ENCODE assay signal across 23 cellular contexts in genomic region chr11:118074785-118075184, GRCh38. TPM values are rescaled to one million over a fixed set of nuclear protein-coding genes. Genes with fewer than 3 reads are reported as not detected.
DNase-seq lines count a peak whose midpoint lies in the region; ATAC-seq, FAIRE-seq and TF ChIP-seq lines count a peak whose summit lies in the region.
"Had no signal": no experiment of that assay in that cellular context is flagged by ENCODE, and none has a peak within 500 bp of the region (broad histone marks: within the 10 kb centered on the region; RNA-seq: fewer than 3 reads in every experiment).

No MANE protein-coding gene starts in this region.

- H3K27me3 Mint-ChIP-seq in CD4-positive, alpha-beta memory T cell = peaks cover 5% of the 10 kb centered on the region in 2 donors
- H3K27me3 Mint-ChIP-seq: CD4-positive, alpha-beta T cell had no signal

- ATAC-seq in left colon (peak; percentile 24), GM21576 (IDR thresholded peaks at IDR 0.05; ENCODE audit: unreplicated experiment) (no peak)
- ATAC-seq: HepG2, T-helper 17 cell had no signal

- no peak for FAIRE-seq in urothelium cell line (lab: Jason Lieb, UNC)
- FAIRE-seq: HepG2 had no signal

- no peak for TF ChIP-seq RAD21 in Ishikawa (IDR thresholded peaks at IDR 0.05; ENCODE audit: low read depth)

- no peaks in the 10 kb centered on the region for H3K4me1 ChIP-seq in breast epithelium
- no peaks in the 10 kb centered on the region for H3K4me1 ChIP-seq in CD4-positive, alpha-beta memory T cell (ENCODE audit: insufficient read depth, low read length)
- H3K4me1 ChIP-seq: sigmoid colon, SJSA1 had no signal

- H3K27ac ChIP-seq in breast epithelium = peak overlapping the region; percentile 17 to 77
- no peak overlapping the region for H3K27ac ChIP-seq in CD4-positive, alpha-beta memory T cell (ENCODE audit: low read depth, low read length)
- H3K27ac ChIP-seq: hepatocyte, sigmoid colon, SJSA1, VCaP had no signal

- H3K9me3 ChIP-seq in breast epithelium = no peaks in the 10 kb centered on the region
- H3K9me3 ChIP-seq in CD4-positive, alpha-beta memory T cell (ENCODE audit: control insufficient read depth in 1 of 2, low read length in 2 of 2) = no peaks in the 10 kb centered on the region
- H3K9me3 ChIP-seq: sigmoid colon, SJSA1 had no signal

- TF ChIP-seq POLR2A in breast epithelium (IDR thresholded peaks at IDR 0.05) = no peak

- no peak overlapping the region for H3K4me3 ChIP-seq in breast epithelium
- no peak overlapping the region for H3K4me3 ChIP-seq in CD4-positive, alpha-beta memory T cell (ENCODE audit: low read length in 2 of 2)
- H3K4me3 ChIP-seq: hepatocyte, sigmoid colon, SJSA1 had no signal

- H3K36me3 ChIP-seq in breast epithelium = no peaks in the 10 kb centered on the region
- H3K36me3 ChIP-seq in CD4-positive, alpha-beta memory T cell (ENCODE audit: insufficient read depth, low read length) = no peaks in the 10 kb centered on the region
- H3K36me3 ChIP-seq: sigmoid colon, SJSA1 had no signal

- H3K27me3 ChIP-seq in breast epithelium = no peaks in the 10 kb centered on the region
- no peaks in the 10 kb centered on the region for H3K27me3 ChIP-seq in CD4-positive, alpha-beta memory T cell (ENCODE audit: insufficient read depth, low read length)
- H3K27me3 ChIP-seq: hepatocyte, sigmoid colon, SJSA1 had no signal

- POLR2A ChIA-PET in CD4-positive, alpha-beta memory T cell (lab: Charles Lee; ENCODE audit: partially characterized antibody) = interaction anchor here (1.1 kb wide), 1 partner anchor 361 kb away, joined by 3 read pairs; no protein-coding TSS in a partner anchor

- H3K36me3 Mint-ChIP-seq in CD4-positive, alpha-beta memory T cell = no peaks in the 10 kb centered on the region
- H3K36me3 Mint-ChIP-seq: naive B cell had no signal

- no peaks in the 10 kb centered on the region for H3K9me3 Mint-ChIP-seq in CD4-positive, alpha-beta memory T cell
- H3K9me3 Mint-ChIP-seq: CD4-positive, alpha-beta T cell; naive B cell had no signal

- H3K4me3 Mint-ChIP-seq in CD4-positive, alpha-beta memory T cell = no peak overlapping the region
- H3K4me3 Mint-ChIP-seq: CD4-positive, alpha-beta T cell; naive B cell; T-helper 17 cell had no signal

- DNase-seq in breast epithelium (ENCODE audit: low spot score in 2 of 2) (peak in 1 of 2 donors; percentile 53), left colon (peak in 1 of 2 donors; percentile 69), urothelium cell line (ENCODE audit: low spot score) (peak; percentile 16), OCI-M1 (lab: John Stamatoyannopoulos, UW) (no peak)
- no peak for DNase-seq in CD4-positive, alpha-beta memory T cell
- DNase-seq: activated CD8-positive, alpha-beta memory T cell treated with anti-CD3 and anti-CD28 coated beads, Interleukin-2, amount 50 U/mL, for 4 hours; CD4-positive, alpha-beta T cell; DND-41; foreskin fibroblast; HCEC 1CT; naive B cell; NCI-H2171; sigmoid colon; T-helper 17 cell had no signal

- H3K4me1 Mint-ChIP-seq in CD4-positive, alpha-beta memory T cell = peaks cover 0 to 18% (median under 1%) of the 10 kb centered on the region in 4 donors

- intact Hi-C loops in breast epithelium (cut with DNase I; ENCODE audit: low total_unique reads) = no loop called here
- intact Hi-C loops in left colon (cut with DNase I, micrococcal nuclease) = no loop called here
- intact Hi-C loops in CD4-positive, alpha-beta memory T cell (cut with micrococcal nuclease) = no loop called here

- no peak for TF ChIP-seq CTCF in breast epithelium (IDR thresholded peaks at IDR 0.05)

- CTCF ChIA-PET in CD4-positive, alpha-beta memory T cell (lab: Charles Lee; ENCODE audit: partially characterized antibody) = no interaction called here

- H3K27ac Mint-ChIP-seq in CD4-positive, alpha-beta memory T cell = no peak overlapping the region
- H3K27ac Mint-ChIP-seq: CD4-positive, alpha-beta T cell; naive B cell; T-helper 17 cell had no signal

- TF ChIP-seq EP300 in Ishikawa (IDR thresholded peaks at IDR 0.05; ENCODE audit: borderline replicate concordance) = no peak

TF ChIP-seq in Ishikawa, 13 proteins besides CTCF, POLR2A, EP300 and RAD21:
- TF ChIP-seq, protein P1, sequence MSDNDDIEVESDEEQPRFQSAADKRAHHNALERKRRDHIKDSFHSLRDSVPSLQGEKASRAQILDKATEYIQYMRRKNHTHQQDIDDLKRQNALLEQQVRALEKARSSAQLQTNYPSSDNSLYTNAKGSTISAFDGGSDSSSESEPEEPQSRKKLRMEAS (IDR thresholded peaks at IDR 0.05) = 0 out of 2 replicates have a peak, but pooled peaks have one; percentile 17
- TF ChIP-seq ZBTB7A (IDR thresholded peaks at IDR 0.05; ENCODE audit: low read depth) (no peak), NFIC (IDR thresholded peaks at IDR 0.05) (0 out of 2 replicates have a peak, but pooled peaks have one; percentile 21), TCF12 (IDR thresholded peaks at IDR 0.05; ENCODE audit: low read depth) (no peak)

RNA-seq across cellular contexts. Expression of gene TMPRSS4, which starts 2.1 kb away (rescaled TPM):
- total RNA-seq in breast epithelium (under 1 TPM in 1 of 3 donors, not detected in 2; 0.98 TPM), left colon (100 to 1,000 TPM; 255 to 318 TPM)
- total RNA-seq in CD4-positive, alpha-beta memory T cell = under 1 TPM in 1 of 2 experiments, not detected in 1; 0.33 TPM
- not detected for polyA plus RNA-seq in CD4-positive, alpha-beta memory T cell
- total RNA-seq: CD4-positive, alpha-beta T cell; HepG2; lung microvascular endothelial cell; M059J; SJSA1; T-helper 17 cell had no signal

RNA-seq across cellular contexts. Expression of gene SMIM35, which starts 12.0 kb away (rescaled TPM):
- not detected for total RNA-seq in breast epithelium
- under 1 TPM in 1 of 2 donors, not detected in 1; 0.08 TPM for total RNA-seq in left colon
- total RNA-seq in CD4-positive, alpha-beta memory T cell = under 1 TPM; 0.44 to 0.55 TPM
- polyA plus RNA-seq in CD4-positive, alpha-beta memory T cell = under 1 TPM; 0.21 to 0.76 TPM
- total RNA-seq: HepG2, lung microvascular endothelial cell, M059J, sigmoid colon, SJSA1, temporal lobe had no signal
- polyA plus RNA-seq: hepatocyte, HepG2 had no signal

Comparison
In these comparisons a context has a peak if more than half of its experiments do, and no peak if none do; other contexts are left out.
1. RNA of gene TMPRSS4, which starts 2.1 kb away (total RNA-seq): 255 to 318 TPM in left colon; 0.33 TPM in CD4-positive, alpha-beta memory T cell and 0.98 TPM in breast epithelium; every median in the first group is over 100 times any median in the second.